In genomic region chr5:74638776-74639537, GRCh38 we compare ENCODE assay signal across 8 cellular contexts. TPM values are rescaled to one million over a fixed set of nuclear protein-coding genes. Genes with fewer than 3 reads are reported as not detected.
A peak's percentile ranks its signal among the peaks of the same experiment; 100 is the strongest.
DNase-seq lines count a peak whose midpoint lies in the region; ATAC-seq and TF ChIP-seq lines count a peak whose summit lies in the region.

No MANE protein-coding gene starts in this region.

- no peak for ATAC-seq in HG03469 (IDR thresholded peaks at IDR 0.05; ENCODE audit: unreplicated experiment)

- H3K36me3 Mint-ChIP-seq in brain, result peaks cover 41% of the 10 kb centered on the region

- H3K9ac ChIP-seq in ES-I3 (ENCODE audit: low read depth, low read length), result peak overlapping the region; percentile 79

- H3K4me1 ChIP-seq in ES-I3 (ENCODE audit: insufficient read depth, low read length) (peaks cover 13% of the 10 kb centered on the region), mononuclear cell (ENCODE audit: insufficient read depth, low read length) (peaks cover 64% of the 10 kb centered on the region)

- H3K9me3 ChIP-seq in ES-I3 (ENCODE audit: control insufficient read depth, insufficient read depth, low read length) (no peaks in the 10 kb centered on the region), mononuclear cell (ENCODE audit: low read depth, low read length) (no peaks in the 10 kb centered on the region)

- peaks cover 78% of the 10 kb centered on the region for H3K4me1 Mint-ChIP-seq in brain

- no peaks in the 10 kb centered on the region; the same call in 1 of the 2 replicates for H3K36me3 ChIP-seq in ES-I3 (ENCODE audit: insufficient read depth, low read length)

- TF ChIP-seq CTCF in GM20000 (IDR thresholded peaks at IDR 0.05; ENCODE audit: extremely low read depth, missing control alignments) (no peak), brain (conservative IDR thresholded peaks at IDR 0.05) (no peak)

- H3K27ac Mint-ChIP-seq in brain, result peak overlapping the region; percentile 84 to 99 (median 94)

- peaks cover 0 to 4% (median 0%) of the 10 kb centered on the region in 5 experiments for H3K9me3 Mint-ChIP-seq in brain

- H3K27me3 Mint-ChIP-seq in brain, result peaks cover 25% of the 10 kb centered on the region

- no peaks in the 10 kb centered on the region for H3K27me3 ChIP-seq in mononuclear cell (ENCODE audit: insufficient read depth, low read length)

- DNase-seq in GM20000 (ENCODE audit: low spot score) (peak; percentile 50), HPDE6-E6E7 (ENCODE audit: extremely low spot score) (no peak)
- DNase-seq in Jurkat, Clone E6-1 (ENCODE audit: low read depth, low spot score), result no peak
- DNase-seq in activated CD4-positive, alpha-beta T cell treated with anti-CD3 and anti-CD28 coated beads, Interleukin-2, amount 50 U/mL, for 48 hours, result no peak

- peak overlapping the region; percentile 85 to 96 (median 92) for H3K4me3 Mint-ChIP-seq in brain

- peak overlapping the region; percentile 70 for H3K4me3 ChIP-seq in Jurkat, Clone E6-1 (ENCODE audit: low read length)
- H3K4me3 ChIP-seq in mononuclear cell (ENCODE audit: low read length), result peak overlapping the region; percentile 72

RNA-seq across cellular contexts. Expression of gene ENC1, which starts 1.6 kb away (rescaled TPM):
- 3.2 TPM for polyA plus RNA-seq in Jurkat, Clone E6-1 (2012; ENCODE audit: insufficient read depth, insufficient read length)
- 156 TPM for polyA plus RNA-seq in brain (ENCODE audit: insufficient read depth, low read depth, low replicate concordance)
- 31.9 TPM for total RNA-seq in mononuclear cell

RNA-seq across cellular contexts. Expression of gene HEXB, which starts 46.1 kb away (rescaled TPM):
- 90.3 TPM for polyA plus RNA-seq in Jurkat, Clone E6-1 (2012; ENCODE audit: insufficient read depth, insufficient read length)
- polyA plus RNA-seq in brain (ENCODE audit: insufficient read depth, low read depth, low replicate concordance), result 33.4 TPM
- 103 TPM for total RNA-seq in mononuclear cell
